9 cellular contexts compared by ENCODE assay signal in the genomic region with DNA sequence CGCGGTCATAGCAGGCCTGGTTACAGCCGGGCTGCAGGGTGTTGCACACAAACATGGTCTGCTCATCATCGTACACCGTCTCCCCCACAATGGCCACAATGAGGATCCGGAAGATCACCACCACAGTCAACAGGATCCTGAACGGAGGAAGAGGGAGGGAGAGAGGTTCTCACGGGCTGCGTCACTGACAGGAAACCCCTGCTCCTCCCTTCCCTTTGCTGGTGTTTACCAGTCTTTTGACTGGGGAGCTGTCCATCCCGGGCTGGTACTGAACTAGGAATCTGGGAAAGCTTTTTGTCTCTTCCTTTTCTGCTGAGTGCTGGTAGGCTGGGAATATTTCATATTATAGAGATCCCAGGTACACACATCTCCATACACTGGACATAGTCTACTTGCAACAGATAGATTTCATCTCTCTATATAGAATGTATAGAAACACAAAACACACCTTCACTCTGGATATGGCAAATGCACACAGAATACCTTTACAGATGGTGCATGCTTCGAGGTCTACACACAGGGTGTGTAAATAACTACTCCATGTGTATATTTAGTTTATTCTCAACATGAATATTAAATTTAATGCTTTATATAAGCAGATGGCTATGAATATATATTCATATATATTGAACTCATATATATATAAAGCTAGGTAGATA. TPM values are rescaled to one million over a fixed set of nuclear protein-coding genes. Genes with fewer than 3 reads are reported as not detected.
DNase-seq lines count a peak whose midpoint lies in the region; ATAC-seq and TF ChIP-seq lines count a peak whose summit lies in the region.
"Had no signal": no experiment of that assay in that cellular context is flagged by ENCODE, and none has a peak within 500 bp of the region (broad histone marks: within the 10 kb centered on the region; RNA-seq: fewer than 3 reads in every experiment).

No MANE protein-coding gene starts in this region.

- TF ChIP-seq CTCF in HEK293 (tag by site-specific recombination; IDR thresholded peaks at IDR 0.05) (no peak), fibroblast of pulmonary artery (IDR thresholded peaks at IDR 0.05; ENCODE audit: low read length, missing control alignments) (no peak), osteocyte (IDR thresholded peaks at IDR 0.05) (no peak)

- DNase-seq in SJSA1 (ENCODE audit: low read depth in 1 of 2, low spot score in 2 of 2) (peak; percentile 61 to 63), fibroblast of pulmonary artery (ENCODE audit: low read depth) (peak; percentile 71), osteocyte (ENCODE audit: extremely low spot score, unreplicated experiment) (peak; percentile 85), putamen (ENCODE audit: low spot score) (no peak), NCI-H1105 (lab: John Stamatoyannopoulos, UW) (no peak)
- DNase-seq in effector CD8-positive, alpha-beta T cell (lab: John Stamatoyannopoulos, UW), result no peak

- no peak overlapping the region for H3K27ac Mint-ChIP-seq in osteocyte (ENCODE audit: unreplicated experiment)

- H3K27ac ChIP-seq in HEK293 (ENCODE audit: extremely low read depth, low read depth, low read length) (no peak overlapping the region), SJSA1 (no peak overlapping the region)
- H3K27ac ChIP-seq: HL-60 had no signal

- H3K9me3 Mint-ChIP-seq in osteocyte (ENCODE audit: unreplicated experiment), result no peaks in the 10 kb centered on the region

- H3K36me3 ChIP-seq in HEK293 (ENCODE audit: control insufficient read depth in 2 of 2, insufficient read depth in 1 of 2, low read length in 2 of 2) (no peaks in the 10 kb centered on the region), SJSA1 (no peaks in the 10 kb centered on the region)

- H3K4me3 ChIP-seq in HEK293 (ENCODE audit: low read depth, low read length) (no peak overlapping the region), SJSA1 (no peak overlapping the region), fibroblast of pulmonary artery (replicated peaks; ENCODE audit: low read depth, low read length) (no peak overlapping the region)

- no peaks in the 10 kb centered on the region for H3K36me3 Mint-ChIP-seq in osteocyte (ENCODE audit: unreplicated experiment)

- CTCF ChIA-PET in HEK293 (lab: Yijun Ruan, JAX), result no interaction called here

- H3K27me3 Mint-ChIP-seq in osteocyte (ENCODE audit: unreplicated experiment), result peaks cover 74% of the 10 kb centered on the region

- no peaks in the 10 kb centered on the region for H3K4me1 ChIP-seq in HEK293 (ENCODE audit: control insufficient read depth, insufficient read depth, low read length)
- peaks cover 5% of the 10 kb centered on the region; the same call in 1 of the 2 replicates for H3K4me1 ChIP-seq in SJSA1 (replicated peaks)

- no peak overlapping the region for H3K4me3 Mint-ChIP-seq in osteocyte (ENCODE audit: unreplicated experiment)

- POLR2A ChIA-PET in HEK293 (lab: Yijun Ruan, JAX), result no interaction called here

- H3K27me3 ChIP-seq in SJSA1 (replicated peaks), result peaks cover 74% of the 10 kb centered on the region

- H3K9me3 ChIP-seq in HEK293 (ENCODE audit: control insufficient read depth, insufficient read depth, low read depth, low read length), result no peaks in the 10 kb centered on the region
- H3K9me3 ChIP-seq in SJSA1 (replicated peaks), result no peaks in the 10 kb centered on the region

- ATAC-seq in HG03457 (IDR thresholded peaks at IDR 0.05; ENCODE audit: unreplicated experiment), result no peak

- peaks cover 6% of the 10 kb centered on the region for H3K4me1 Mint-ChIP-seq in osteocyte (ENCODE audit: unreplicated experiment)

TF ChIP-seq in HEK293, 187 proteins besides CTCF, POLR2A, EP300 and RAD21:
- TF ChIP-seq ZNF521 (tag by site-specific recombination; IDR thresholded peaks at IDR 0.05) (no peak), ZNF221 (tag by site-specific recombination; IDR thresholded peaks at IDR 0.05; ENCODE audit: borderline replicate concordance) (no peak), HOXD13 (CRISPR knock-in tag; IDR thresholded peaks at IDR 0.05; ENCODE audit: borderline replicate concordance) (no peak), REST (tag by site-specific recombination; IDR thresholded peaks at IDR 0.05) (peak; percentile 88), ZNF202 (tag by site-specific recombination; IDR thresholded peaks at IDR 0.05; ENCODE audit: borderline replicate concordance) (no peak), ZNF48 (tag by site-specific recombination; IDR thresholded peaks at IDR 0.05) (no peak)

RNA-seq across cellular contexts. Expression of gene GJD2, which starts 1.4 kb away (rescaled TPM):
- total RNA-seq in SJSA1 (2014; rRNA removed; shearing (Covaris generic)), result 0.08 TPM in 1 of 2 replicates, not detected in the other
- total RNA-seq in osteocyte, result not detected in 2 replicates

RNA-seq across cellular contexts. Expression of gene ACTC1, which starts 42.0 kb away (rescaled TPM):
- total RNA-seq in SJSA1 (2014; rRNA removed; shearing (Covaris generic)), result 1.4 and 5.8 TPM in 2 replicates
- 3.8 and 4.0 TPM in 2 replicates for total RNA-seq in osteocyte

Comparison
In these comparisons a context has a peak if more than half of its experiments do, and no peak if none do; other contexts are left out.
1. DNase-seq: peak in SJSA1 (2 of 2), fibroblast of pulmonary artery (single experiment) and osteocyte (single experiment); none in putamen (single experiment), NCI-H1105 (single experiment) and effector CD8-positive, alpha-beta T cell (single experiment).